In the genomic region with DNA sequence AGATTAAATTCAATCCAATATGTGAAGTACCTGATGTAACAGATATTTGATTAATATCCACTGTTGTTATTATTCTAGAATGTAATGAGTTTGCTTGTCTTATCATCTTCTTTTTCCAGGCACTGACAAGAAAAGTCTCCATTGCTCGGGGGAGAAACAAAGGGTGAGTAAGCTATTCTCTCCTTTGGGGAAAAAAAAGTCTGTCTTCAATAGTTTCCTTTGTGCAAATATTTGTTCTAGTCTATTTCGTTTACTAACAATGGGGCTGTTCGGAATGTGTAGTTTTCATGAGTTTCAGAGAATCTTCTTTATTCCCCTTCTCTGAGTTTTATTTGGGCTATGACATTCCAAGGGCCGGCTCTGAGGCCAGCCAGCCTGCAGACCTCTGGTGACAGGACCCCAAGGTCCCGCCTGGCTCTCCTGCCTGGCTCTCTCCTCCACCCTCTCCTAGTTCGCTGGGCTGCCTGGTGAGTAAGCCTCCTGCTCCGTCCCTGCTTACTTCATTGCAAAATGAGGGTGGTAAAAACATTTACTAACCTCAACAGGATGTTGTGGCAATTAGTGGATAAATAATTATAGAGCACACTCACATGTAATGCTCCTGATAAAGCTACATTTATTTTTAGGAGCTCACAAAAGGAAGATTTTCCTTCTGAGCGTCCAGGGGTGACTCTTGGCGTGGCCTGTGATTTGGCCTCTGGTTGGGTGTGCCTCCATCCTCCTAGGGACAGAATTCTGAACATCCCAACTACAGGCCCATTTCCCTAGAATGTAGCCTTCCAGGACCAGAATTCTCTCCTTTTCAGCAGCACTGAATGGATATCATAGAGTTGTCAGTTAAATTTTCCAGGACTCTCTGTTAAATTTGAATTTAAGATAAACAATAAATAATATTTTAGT, we compare ENCODE assay signal across 17 cellular contexts. TPM values are rescaled to one million over a fixed set of nuclear protein-coding genes. Genes with fewer than 3 reads are reported as not detected.
DNase-seq lines count a peak whose midpoint lies in the region; ATAC-seq and TF ChIP-seq lines count a peak whose summit lies in the region.
"Had no signal": no experiment of that assay in that cellular context is flagged by ENCODE, and none has a peak within 500 bp of the region (broad histone marks: within the 10 kb centered on the region; RNA-seq: fewer than 3 reads in every experiment).

No MANE protein-coding gene starts in this region.

- peaks cover 3% of the 10 kb centered on the region for H3K9me3 ChIP-seq in AG04450 (ENCODE audit: control insufficient read depth, insufficient read depth, low read length)
- H3K9me3 ChIP-seq: colonic mucosa, transverse colon had no signal

- DNase-seq in AG04450 (ENCODE audit: low read depth, low spot score) (no peak), EL (peak; percentile 27), SW480 (ENCODE audit: low spot score) (peak; percentile 30), globus pallidus (ENCODE audit: low spot score) (peak; percentile 47), osteocyte (ENCODE audit: extremely low spot score, unreplicated experiment) (no peak), HT-29 (ENCODE audit: low spot score) (no peak), HK-2 (ENCODE audit: unreplicated experiment) (no peak)
- DNase-seq: activated CD4-positive, alpha-beta memory T cell treated with anti-CD3 and anti-CD28 coated beads, Interleukin-2, amount 10 ng/mL, durations not matched to agents 7 days and 5 days; AML-193; colonic mucosa; DMS 273 treated with DMSO at 0.1 percent for 48 hours; NCI-H1105; nephron progenitor cell; right cardiac atrium; transverse colon had no signal

- no peak overlapping the region for H3K4me3 Mint-ChIP-seq in osteocyte (ENCODE audit: unreplicated experiment)
- H3K4me3 Mint-ChIP-seq: activated CD4-positive, alpha-beta memory T cell treated with anti-CD3 and anti-CD28 coated beads, Interleukin-2, amount 10 ng/mL, durations not matched to agents 7 days and 5 days; activated T-helper 1 cell treated with anti-CD3 and anti-CD28 coated beads, Interleukin-12 subunit alpha, Interleukin-12 subunit beta, Interleukin-2, Interleukin-4 antibody, amounts not matched to agents 30 ng/mL and 10 ng/mL and 1 ng/mL, durations not matched to agents 14 hours and 24 hours and 36 hours; nephron progenitor cell had no signal

- peaks cover 5% of the 10 kb centered on the region for H3K9me3 Mint-ChIP-seq in osteocyte (ENCODE audit: unreplicated experiment)

- peak overlapping the region; percentile 65 for H3K27ac ChIP-seq in AG04450 (ENCODE audit: low read depth, low read length)
- H3K27ac ChIP-seq: colonic mucosa had no signal

- no peaks in the 10 kb centered on the region for H3K4me1 Mint-ChIP-seq in osteocyte (ENCODE audit: unreplicated experiment)
- H3K4me1 Mint-ChIP-seq: activated CD4-positive, alpha-beta memory T cell treated with anti-CD3 and anti-CD28 coated beads, Interleukin-2, amount 10 ng/mL, durations not matched to agents 7 days and 5 days; nephron progenitor cell had no signal

- TF ChIP-seq CTCF in AG04450 (IDR thresholded peaks at IDR 0.05; ENCODE audit: low read depth, low read length) = no peak
- no peak for TF ChIP-seq CTCF in osteocyte (IDR thresholded peaks at IDR 0.05)

- H3K27ac Mint-ChIP-seq in osteocyte (ENCODE audit: unreplicated experiment) = no peak overlapping the region
- H3K27ac Mint-ChIP-seq: activated CD4-positive, alpha-beta memory T cell treated with anti-CD3 and anti-CD28 coated beads, Interleukin-2, amount 10 ng/mL, durations not matched to agents 7 days and 5 days; activated T-helper 1 cell treated with anti-CD3 and anti-CD28 coated beads, Interleukin-12 subunit alpha, Interleukin-12 subunit beta, Interleukin-2, Interleukin-4 antibody, amounts not matched to agents 30 ng/mL and 10 ng/mL and 1 ng/mL, durations not matched to agents 14 hours and 24 hours and 36 hours; nephron progenitor cell had no signal

- no peak for ATAC-seq in GM18517 (IDR thresholded peaks at IDR 0.05; ENCODE audit: unreplicated experiment)

- POLR2A ChIA-PET in AG04450 (lab: Yijun Ruan, JAX) = interaction anchor here (1.8 kb wide), 1 partner anchor 15 kb away, joined by 5 read pairs; no protein-coding TSS in a partner anchor

- H3K27me3 ChIP-seq in AG04450 (ENCODE audit: control insufficient read depth, insufficient read depth, low read length) = no peaks in the 10 kb centered on the region
- H3K27me3 ChIP-seq: colonic mucosa, transverse colon had no signal

- H3K36me3 Mint-ChIP-seq in osteocyte (ENCODE audit: unreplicated experiment) = peaks cover 3% of the 10 kb centered on the region

- H3K27me3 Mint-ChIP-seq in osteocyte (ENCODE audit: unreplicated experiment) = no peaks in the 10 kb centered on the region

- no peak overlapping the region for H3K4me3 ChIP-seq in AG04450 (ENCODE audit: low read depth, low read length)
- H3K4me3 ChIP-seq: colonic mucosa, transverse colon had no signal

- CTCF ChIA-PET in AG04450 (lab: Charles Lee) = no interaction called here

RNA-seq across cellular contexts. Expression of a gene that starts 43.1 kb away (rescaled TPM):
- polyA plus RNA-seq in AG04450 (2011; rRNA removed) = 52.4 and 58.7 TPM in 2 replicates
- polyA minus RNA-seq in AG04450 (2011; rRNA and poly(A)+ RNA removed) = 34.0 and 37.8 TPM in 2 replicates
- 65.0 and 65.2 TPM in 2 replicates for total RNA-seq in osteocyte
- 10.6 and 11.1 TPM in 2 replicates for total RNA-seq in HT-29 (2014; rRNA removed; shearing (Covaris generic))

Comparison
In these comparisons a context has a peak if more than half of its experiments do, and no peak if none do; other contexts are left out.
1. DNase-seq: peak in EL (single experiment), SW480 (single experiment) and globus pallidus (single experiment); none in AG04450 (single experiment), osteocyte (single experiment), HT-29 (single experiment) and HK-2 (single experiment).